Comparison of ENCODE assay signal across 19 cellular contexts in the genomic region with DNA sequence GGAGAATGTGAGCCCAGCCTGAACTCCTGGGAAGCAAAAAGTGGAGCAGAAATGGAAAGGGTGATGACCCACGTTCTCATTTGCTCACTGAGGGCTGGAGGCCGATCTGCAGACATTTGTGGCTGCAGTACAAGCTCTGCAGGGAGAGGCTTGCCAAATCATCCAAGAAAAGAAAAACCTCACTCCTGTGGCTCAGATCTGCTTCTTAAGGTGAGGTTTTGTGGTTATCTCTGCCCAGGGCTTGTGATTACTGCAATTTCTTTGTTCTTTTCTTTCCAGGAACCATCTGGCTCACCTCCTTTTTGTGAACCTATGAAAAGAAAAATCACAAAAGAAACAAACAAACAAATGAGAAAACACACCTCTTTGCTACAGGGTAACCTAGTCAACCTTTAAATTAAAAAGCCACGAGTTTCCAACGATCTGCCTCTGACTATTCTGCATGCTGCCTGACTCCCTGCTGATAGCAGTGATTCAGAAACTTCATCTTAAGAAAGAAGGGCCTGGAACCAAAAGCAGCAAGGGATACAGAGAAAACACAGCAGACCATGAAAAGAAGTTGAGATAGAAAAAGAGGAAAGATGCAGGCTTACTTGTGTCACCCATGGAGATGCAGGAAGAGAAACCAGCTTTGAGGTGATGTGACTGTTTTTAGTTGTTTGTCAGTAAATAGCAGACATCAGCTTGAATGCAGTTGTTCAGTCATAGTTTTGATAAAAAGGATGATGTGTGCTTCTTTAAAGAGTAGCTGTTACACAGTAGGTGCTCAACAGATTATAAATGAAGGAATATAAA.
DNase-seq lines count a peak whose midpoint lies in the region; ATAC-seq and TF ChIP-seq lines count a peak whose summit lies in the region.
"Had no signal": no experiment of that assay in that cellular context is flagged by ENCODE, and none has a peak within 500 bp of the region (broad histone marks: within the 10 kb centered on the region; RNA-seq: fewer than 3 reads in every experiment).

No MANE protein-coding gene starts in this region.

- H2AFZ ChIP-seq in smooth muscle cell (ENCODE audit: low read depth) = no peak overlapping the region

- peak overlapping the region; percentile 6 for H3K4me2 ChIP-seq in smooth muscle cell

- peak; percentile 83 for ATAC-seq in activated CD8-positive, alpha-beta T cell treated with anti-CD3 and anti-CD28 coated beads, Interleukin-2, amount 10 ng/mL, durations not matched to agents 7 days and 5 days
- no peak for ATAC-seq in activated CD8-positive, alpha-beta T cell treated with anti-CD3 and anti-CD28 coated beads for 36 hours
- ATAC-seq in HG02885 (IDR thresholded peaks at IDR 0.05; ENCODE audit: poor library complexity, unreplicated experiment) (peak; percentile 75), Right ventricle myocardium inferior (no peak), gastrocnemius medialis (no peak)
- ATAC-seq: effector memory CD8-positive, alpha-beta T cell; HepG2 had no signal

- H3K36me3 Mint-ChIP-seq in activated CD8-positive, alpha-beta T cell treated with anti-CD3 and anti-CD28 coated beads, Interleukin-2, amount 10 ng/mL, durations not matched to agents 7 days and 5 days (ENCODE audit: low read depth) = no peaks in the 10 kb centered on the region
- H3K36me3 Mint-ChIP-seq in activated CD8-positive, alpha-beta T cell treated with anti-CD3 and anti-CD28 coated beads for 36 hours (ENCODE audit: low read depth) = no peaks in the 10 kb centered on the region

- no peak overlapping the region for H3K27ac Mint-ChIP-seq in activated CD8-positive, alpha-beta T cell treated with anti-CD3 and anti-CD28 coated beads, Interleukin-2, amount 10 ng/mL, durations not matched to agents 7 days and 5 days
- H3K27ac Mint-ChIP-seq in activated CD8-positive, alpha-beta T cell treated with anti-CD3 and anti-CD28 coated beads for 36 hours = no peak overlapping the region
- H3K27ac Mint-ChIP-seq: effector memory CD8-positive, alpha-beta T cell; HFFc6 had no signal

- peaks cover 11% of the 10 kb centered on the region for H3K27me3 Mint-ChIP-seq in activated CD8-positive, alpha-beta T cell treated with anti-CD3 and anti-CD28 coated beads, Interleukin-2, amount 10 ng/mL, durations not matched to agents 7 days and 5 days (ENCODE audit: low read depth)
- peaks cover 9% of the 10 kb centered on the region for H3K27me3 Mint-ChIP-seq in activated CD8-positive, alpha-beta T cell treated with anti-CD3 and anti-CD28 coated beads for 36 hours

- H3K4me1 Mint-ChIP-seq in activated CD8-positive, alpha-beta T cell treated with anti-CD3 and anti-CD28 coated beads, Interleukin-2, amount 10 ng/mL, durations not matched to agents 7 days and 5 days (ENCODE audit: low read depth) = peaks cover 16% of the 10 kb centered on the region
- H3K4me1 Mint-ChIP-seq in activated CD8-positive, alpha-beta T cell treated with anti-CD3 and anti-CD28 coated beads for 36 hours (ENCODE audit: low read depth) = peaks cover 6% of the 10 kb centered on the region

- POLR2A ChIA-PET in activated CD8-positive, alpha-beta T cell treated with anti-CD3 and anti-CD28 coated beads, Interleukin-2, amount 10 ng/mL, durations not matched to agents 7 days and 5 days (lab: Charles Lee) = no interaction called here
- POLR2A ChIA-PET in activated CD8-positive, alpha-beta T cell treated with anti-CD3 and anti-CD28 coated beads for 36 hours (lab: Charles Lee) = interaction anchor here (0.7 kb wide), 1 partner anchor 430 kb away, joined by 3 read pairs; no protein-coding TSS in a partner anchor

- H3K9me3 ChIP-seq in smooth muscle cell (replicated peaks; ENCODE audit: low read depth) (no peaks in the 10 kb centered on the region), gastrocnemius medialis (no peaks in the 10 kb centered on the region)
- H3K9me3 ChIP-seq: breast epithelium had no signal

- 39% methylated on average over 4 of the region's 4 CpGs for WGBS in smooth muscle cell (ENCODE audit: low lambda C conversion rate)

- intact Hi-C loops in activated CD8-positive, alpha-beta T cell treated with anti-CD3 and anti-CD28 coated beads for 36 hours (cut with micrococcal nuclease) = no loop called here
- intact Hi-C loops in Right ventricle myocardium inferior (cut with DNase I) (no loop called here), gastrocnemius medialis (cut with DNase I; ENCODE audit: low total_unique reads) (no loop called here)

- TF ChIP-seq CTCF in activated CD8-positive, alpha-beta T cell treated with anti-CD3 and anti-CD28 coated beads for 36 hours (IDR thresholded peaks at IDR 0.05) = no peak
- no peak for TF ChIP-seq CTCF in astrocyte of the cerebellum (IDR thresholded peaks at IDR 0.05; ENCODE audit: low read depth, low read length, missing control alignments)
- no peak for TF ChIP-seq CTCF in smooth muscle cell (IDR thresholded peaks at IDR 0.05; ENCODE audit: borderline replicate concordance, insufficient read depth, poor library complexity, severe bottlenecking)
- no peak for TF ChIP-seq CTCF in gastrocnemius medialis (IDR thresholded peaks at IDR 0.05 in 4 of 5, conservative IDR thresholded peaks at IDR 0.05 in 1 of 5)

- no peak overlapping the region for H3K4me3 Mint-ChIP-seq in activated CD8-positive, alpha-beta T cell treated with anti-CD3 and anti-CD28 coated beads, Interleukin-2, amount 10 ng/mL, durations not matched to agents 7 days and 5 days
- H3K4me3 Mint-ChIP-seq in activated CD8-positive, alpha-beta T cell treated with anti-CD3 and anti-CD28 coated beads for 36 hours = no peak overlapping the region
- H3K4me3 Mint-ChIP-seq: effector memory CD8-positive, alpha-beta T cell; HFFc6 had no signal

- no peaks in the 10 kb centered on the region for H3K79me2 ChIP-seq in smooth muscle cell (ENCODE audit: low read depth)

- DNase-seq in activated CD8-positive, alpha-beta T cell treated with anti-CD3 and anti-CD28 coated beads, Interleukin-2, amount 10 ng/mL, durations not matched to agents 7 days and 5 days = peak; percentile 25
- DNase-seq in activated CD8-positive, alpha-beta T cell treated with anti-CD3 and anti-CD28 coated beads for 36 hours = no peak
- DNase-seq in astrocyte of the cerebellum (ENCODE audit: low read depth) (peak; percentile 66), smooth muscle cell (lab: John Stamatoyannopoulos, UW; ENCODE audit: unreplicated experiment) (no peak), KBM-7 (no peak), Right ventricle myocardium inferior (ENCODE audit: missing footprints) (no peak), gastrocnemius medialis (no peak)
- DNase-seq: ACHN; activated CD4-positive, alpha-beta T cell treated with anti-CD3 and anti-CD28 coated beads, Interleukin-2, amount 50 U/mL, for 48 hours; activated gamma-delta T cell; effector memory CD8-positive, alpha-beta T cell; HFFc6; NCI-H1417; NCI-H524 treated with DMSO at 0.1 percent for 48 hours; spleen; T-helper 9 cell had no signal

- H3K4me1 ChIP-seq in smooth muscle cell (ENCODE audit: low read depth) = peaks cover 11% of the 10 kb centered on the region
- no peaks in the 10 kb centered on the region for H3K4me1 ChIP-seq in gastrocnemius medialis
- H3K4me1 ChIP-seq: breast epithelium, spleen had no signal

- in situ Hi-C loops in astrocyte of the cerebellum (cut with HindIII; ENCODE audit: low sequenced_read_pairs) (no loop called here), KBM-7 (cut with MboI; ENCODE audit: low pct_unique_long_range_greater_than_20kb, low sequenced_read_pairs) (no loop called here), gastrocnemius medialis (cut with MboI; ENCODE audit: low sequenced_read_pairs in 4 of 4) (no loop called here)

- H3K36me3 ChIP-seq in smooth muscle cell (ENCODE audit: low read depth) (no peaks in the 10 kb centered on the region), gastrocnemius medialis (no peaks in the 10 kb centered on the region)
- H3K36me3 ChIP-seq: breast epithelium, spleen had no signal

- no peak overlapping the region for H3K27ac ChIP-seq in smooth muscle cell (ENCODE audit: low read depth)
- no peak overlapping the region for H3K27ac ChIP-seq in gastrocnemius medialis
- H3K27ac ChIP-seq: breast epithelium, spleen had no signal

- H3K9ac ChIP-seq in smooth muscle cell (ENCODE audit: low read depth) = no peak overlapping the region

- no peaks in the 10 kb centered on the region for H3K27me3 ChIP-seq in smooth muscle cell (ENCODE audit: low read depth)
- no peaks in the 10 kb centered on the region for H3K27me3 ChIP-seq in gastrocnemius medialis
- H3K27me3 ChIP-seq: breast epithelium, spleen had no signal

- no peaks in the 10 kb centered on the region for H3F3A ChIP-seq in smooth muscle cell (ENCODE audit: low read depth)

- CTCF ChIA-PET in activated CD8-positive, alpha-beta T cell treated with anti-CD3 and anti-CD28 coated beads, Interleukin-2, amount 10 ng/mL, durations not matched to agents 7 days and 5 days (lab: Charles Lee) = no interaction called here
- CTCF ChIA-PET in activated CD8-positive, alpha-beta T cell treated with anti-CD3 and anti-CD28 coated beads for 36 hours (lab: Charles Lee) = no interaction called here

- H3K4me3 ChIP-seq in astrocyte of the cerebellum (ENCODE audit: low read depth, low read length) (no peak overlapping the region), smooth muscle cell (no peak overlapping the region), gastrocnemius medialis (no peak overlapping the region)
- H3K4me3 ChIP-seq: breast epithelium, spleen had no signal

- no peaks in the 10 kb centered on the region for H4K20me1 ChIP-seq in smooth muscle cell (ENCODE audit: low read depth)

- H3K9me3 Mint-ChIP-seq in activated CD8-positive, alpha-beta T cell treated with anti-CD3 and anti-CD28 coated beads, Interleukin-2, amount 10 ng/mL, durations not matched to agents 7 days and 5 days (ENCODE audit: insufficient read depth) = peaks cover 3% of the 10 kb centered on the region
- no peaks in the 10 kb centered on the region for H3K9me3 Mint-ChIP-seq in activated CD8-positive, alpha-beta T cell treated with anti-CD3 and anti-CD28 coated beads for 36 hours
- H3K9me3 Mint-ChIP-seq: effector memory CD8-positive, alpha-beta T cell had no signal

- TF ChIP-seq POLR2A in gastrocnemius medialis (IDR thresholded peaks at IDR 0.05) = no peak

Comparison
In these comparisons a context has a peak if more than half of its experiments do, and no peak if none do; other contexts are left out.
1. ATAC-seq: peak in activated CD8-positive, alpha-beta T cell treated with anti-CD3 and anti-CD28 coated beads, Interleukin-2, amount 10 ng/mL, durations not matched to agents 7 days and 5 days (single experiment) and HG02885 (single experiment); none in activated CD8-positive, alpha-beta T cell treated with anti-CD3 and anti-CD28 coated beads for 36 hours (single experiment), Right ventricle myocardium inferior (single experiment) and gastrocnemius medialis (0 of 2).
2. DNase-seq: peak in activated CD8-positive, alpha-beta T cell treated with anti-CD3 and anti-CD28 coated beads, Interleukin-2, amount 10 ng/mL, durations not matched to agents 7 days and 5 days (single experiment) and astrocyte of the cerebellum (single experiment); none in activated CD8-positive, alpha-beta T cell treated with anti-CD3 and anti-CD28 coated beads for 36 hours (single experiment), smooth muscle cell (single experiment), KBM-7 (single experiment), Right ventricle myocardium inferior (single experiment) and gastrocnemius medialis (0 of 2).